8 cellular contexts compared by ENCODE assay signal in the genomic region with DNA sequence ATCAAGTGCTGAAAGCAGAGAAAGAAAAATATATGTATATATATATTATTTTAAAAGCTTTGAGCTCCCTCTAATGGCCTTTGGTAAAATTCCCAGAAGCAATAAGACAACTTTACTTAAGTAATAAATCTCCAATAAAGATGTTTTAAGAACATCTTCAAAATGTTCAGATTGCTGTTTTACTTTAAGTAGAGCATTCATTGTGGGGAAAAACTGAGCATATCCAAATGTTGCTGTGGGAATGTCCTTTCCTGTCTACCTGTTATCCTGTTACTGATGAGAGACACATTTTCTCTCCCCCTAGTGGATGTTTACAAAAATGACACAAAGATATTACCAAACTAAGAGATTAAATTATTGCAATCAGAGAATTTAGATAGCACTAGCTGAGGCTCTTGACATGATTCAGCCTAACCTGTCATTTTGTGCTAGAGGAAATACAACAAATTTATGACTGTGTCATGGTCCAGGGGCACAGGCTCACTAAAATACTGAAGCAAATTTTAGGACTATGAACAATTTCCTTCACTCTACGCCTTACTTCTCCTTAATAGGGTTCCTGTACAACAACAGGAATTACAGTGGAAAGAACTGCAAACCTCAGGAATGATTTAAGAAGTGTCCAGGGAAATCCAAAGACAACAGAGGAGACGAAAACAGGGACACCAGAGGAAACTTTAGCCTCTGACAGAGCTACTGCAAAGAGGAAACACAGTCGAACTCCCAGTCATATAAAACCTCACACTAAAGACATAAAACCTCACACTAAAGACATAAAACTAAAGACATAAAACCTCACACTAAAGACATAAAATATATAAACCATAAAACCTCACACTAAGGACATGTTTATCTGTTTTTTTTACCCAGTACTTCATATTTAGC. TPM values are rescaled to one million over a fixed set of nuclear protein-coding genes. Genes with fewer than 3 reads are reported as not detected.
DNase-seq lines count a peak whose midpoint lies in the region; ATAC-seq and TF ChIP-seq lines count a peak whose summit lies in the region.

No MANE protein-coding gene starts in this region.

- H3K4me1 ChIP-seq in CD4-positive, CD25-positive, alpha-beta regulatory T cell (ENCODE audit: control insufficient read depth, insufficient read depth, low read length, poor library complexity, severe bottlenecking) = no peaks in the 10 kb centered on the region

- peak; percentile 85 for TF ChIP-seq CTCF in VCaP (conservative IDR thresholded peaks at IDR 0.05)
- peak; percentile 93 for TF ChIP-seq CTCF in glutamatergic neuron (IDR thresholded peaks at IDR 0.05; ENCODE audit: partially characterized antibody, unreplicated experiment)

- H3K4me3 ChIP-seq in CD4-positive, CD25-positive, alpha-beta regulatory T cell (ENCODE audit: low read depth, low read length) = no peak overlapping the region

- DNase-seq in CD4-positive, CD25-positive, alpha-beta regulatory T cell = peak in 2 of 3 donors; percentile 49 to 63
- peak; percentile 40 for DNase-seq in NCI-H187 treated with DMSO at 0.1 percent for 48 hours (lab: John Stamatoyannopoulos, UW)
- DNase-seq in glutamatergic neuron = no peak
- peak; percentile 27 for DNase-seq in stromal cell of bone marrow (ENCODE audit: low read depth)
- DNase-seq in NCI-H1048 (lab: John Stamatoyannopoulos, UW) = no peak

- peaks cover 0 to 1% (median 0%) of the 10 kb centered on the region in 7 donors for H3K9me3 Mint-ChIP-seq in CD4-positive, CD25-positive, alpha-beta regulatory T cell
- H3K9me3 Mint-ChIP-seq in glutamatergic neuron (ENCODE audit: unreplicated experiment) = no peaks in the 10 kb centered on the region

- H3K36me3 ChIP-seq in CD4-positive, CD25-positive, alpha-beta regulatory T cell (ENCODE audit: control insufficient read depth, insufficient read depth, low read length) = no peaks in the 10 kb centered on the region

- peak; percentile 34 to 45 for ATAC-seq in CD4-positive, CD25-positive, alpha-beta regulatory T cell (ENCODE audit: low read depth in 2 of 2)
- peak; percentile 77 for ATAC-seq in GM18508 (IDR thresholded peaks at IDR 0.05; ENCODE audit: insufficient read depth, unreplicated experiment)
- ATAC-seq in HG02973 (IDR thresholded peaks at IDR 0.05; ENCODE audit: unreplicated experiment) = peak; percentile 79

- no peak overlapping the region for H3K27ac ChIP-seq in CD4-positive, CD25-positive, alpha-beta regulatory T cell (ENCODE audit: insufficient read depth, low read length, poor library complexity, severe bottlenecking)
- H3K27ac ChIP-seq in VCaP = no peak overlapping the region

- no peak overlapping the region for H3K27ac Mint-ChIP-seq in CD4-positive, CD25-positive, alpha-beta regulatory T cell
- no peak overlapping the region for H3K27ac Mint-ChIP-seq in glutamatergic neuron (ENCODE audit: unreplicated experiment)

- H3K36me3 Mint-ChIP-seq in CD4-positive, CD25-positive, alpha-beta regulatory T cell = no peaks in the 10 kb centered on the region
- H3K36me3 Mint-ChIP-seq in glutamatergic neuron (ENCODE audit: unreplicated experiment) = peaks cover 3% of the 10 kb centered on the region

- H3K4me3 Mint-ChIP-seq in CD4-positive, CD25-positive, alpha-beta regulatory T cell = no peak overlapping the region
- no peak overlapping the region for H3K4me3 Mint-ChIP-seq in glutamatergic neuron (ENCODE audit: unreplicated experiment)

- H3K27me3 Mint-ChIP-seq in CD4-positive, CD25-positive, alpha-beta regulatory T cell = peaks cover 41% of the 10 kb centered on the region
- H3K27me3 Mint-ChIP-seq in glutamatergic neuron (ENCODE audit: unreplicated experiment) = peaks cover 1% of the 10 kb centered on the region

- peaks cover 1% of the 10 kb centered on the region for H3K27me3 ChIP-seq in CD4-positive, CD25-positive, alpha-beta regulatory T cell (ENCODE audit: control insufficient read depth, insufficient read depth, low read length)

- no peaks in the 10 kb centered on the region for H3K4me1 Mint-ChIP-seq in CD4-positive, CD25-positive, alpha-beta regulatory T cell
- no peaks in the 10 kb centered on the region for H3K4me1 Mint-ChIP-seq in glutamatergic neuron (ENCODE audit: low read depth, unreplicated experiment)

- H3K9me3 ChIP-seq in CD4-positive, CD25-positive, alpha-beta regulatory T cell (ENCODE audit: control insufficient read depth in 2 of 2, low read length in 2 of 2) = no peaks in the 10 kb centered on the region

RNA-seq across cellular contexts. Expression of gene PRRC1, which starts 24.3 kb away (rescaled TPM):
- total RNA-seq in CD4-positive, CD25-positive, alpha-beta regulatory T cell = 33.5 TPM
- polyA plus RNA-seq in CD4-positive, CD25-positive, alpha-beta regulatory T cell = 10 to 100 TPM; 36.4 to 42.6 (median 39.3) TPM
- 57.3 TPM for total RNA-seq in glutamatergic neuron (ENCODE audit: unreplicated experiment)

Comparison
In these comparisons a context has a peak if more than half of its experiments do, and no peak if none do; other contexts are left out.
1. DNase-seq: peak in CD4-positive, CD25-positive, alpha-beta regulatory T cell (2 of 3), NCI-H187 treated with DMSO at 0.1 percent for 48 hours (single experiment) and stromal cell of bone marrow (single experiment); none in glutamatergic neuron (single experiment) and NCI-H1048 (single experiment).
2. Peak in every context shown above with its lines, with median percentiles within 50 percentile points of each other: ATAC-seq.